1 cellular context compared by ENCODE assay signal in the genomic region with DNA sequence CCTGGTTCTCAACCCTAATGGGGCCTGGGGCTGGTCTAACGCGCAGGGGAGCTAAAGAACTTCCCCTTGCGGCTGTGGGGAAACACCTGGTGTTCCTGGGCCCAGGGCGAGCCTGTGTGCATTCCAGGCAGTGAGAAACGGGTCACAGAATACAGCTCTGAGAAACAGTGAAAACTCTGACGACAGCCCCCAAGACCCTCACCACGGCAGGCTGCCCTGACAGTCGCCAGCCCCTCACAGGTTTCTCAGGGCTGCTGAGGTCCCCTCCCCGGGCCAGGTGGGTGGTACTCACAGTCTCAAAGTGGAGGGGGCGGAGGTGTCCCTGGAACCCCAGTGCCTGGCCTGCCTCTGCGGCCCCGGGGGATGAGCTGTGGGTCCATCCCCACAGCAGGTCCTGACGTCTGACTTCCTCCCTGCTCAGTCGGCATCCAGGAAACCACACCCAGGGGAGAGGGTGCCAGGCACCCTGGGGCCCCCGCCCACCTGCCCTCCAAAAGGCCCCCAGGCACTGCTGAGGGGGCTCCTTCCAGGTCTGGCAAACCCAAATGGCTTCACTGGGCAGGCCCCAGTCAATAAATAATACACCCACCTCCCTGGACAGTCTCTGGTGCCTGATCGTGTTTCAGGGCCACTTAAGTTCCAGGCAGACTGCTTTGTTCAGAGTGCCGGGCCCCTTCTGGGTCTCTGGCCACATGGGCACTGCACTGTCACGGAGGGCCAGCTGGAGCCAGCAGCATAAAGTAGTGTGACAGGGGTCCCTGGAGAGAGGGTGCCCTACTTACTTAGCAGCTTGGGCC.
TF ChIP-seq lines count a peak whose summit lies in the region.

No MANE protein-coding gene starts in this region.

TF ChIP-seq in GM12878, 131 proteins besides CTCF, POLR2A, EP300 and RAD21 (continued from another document and continues in another):
- TF ChIP-seq, protein P1, sequence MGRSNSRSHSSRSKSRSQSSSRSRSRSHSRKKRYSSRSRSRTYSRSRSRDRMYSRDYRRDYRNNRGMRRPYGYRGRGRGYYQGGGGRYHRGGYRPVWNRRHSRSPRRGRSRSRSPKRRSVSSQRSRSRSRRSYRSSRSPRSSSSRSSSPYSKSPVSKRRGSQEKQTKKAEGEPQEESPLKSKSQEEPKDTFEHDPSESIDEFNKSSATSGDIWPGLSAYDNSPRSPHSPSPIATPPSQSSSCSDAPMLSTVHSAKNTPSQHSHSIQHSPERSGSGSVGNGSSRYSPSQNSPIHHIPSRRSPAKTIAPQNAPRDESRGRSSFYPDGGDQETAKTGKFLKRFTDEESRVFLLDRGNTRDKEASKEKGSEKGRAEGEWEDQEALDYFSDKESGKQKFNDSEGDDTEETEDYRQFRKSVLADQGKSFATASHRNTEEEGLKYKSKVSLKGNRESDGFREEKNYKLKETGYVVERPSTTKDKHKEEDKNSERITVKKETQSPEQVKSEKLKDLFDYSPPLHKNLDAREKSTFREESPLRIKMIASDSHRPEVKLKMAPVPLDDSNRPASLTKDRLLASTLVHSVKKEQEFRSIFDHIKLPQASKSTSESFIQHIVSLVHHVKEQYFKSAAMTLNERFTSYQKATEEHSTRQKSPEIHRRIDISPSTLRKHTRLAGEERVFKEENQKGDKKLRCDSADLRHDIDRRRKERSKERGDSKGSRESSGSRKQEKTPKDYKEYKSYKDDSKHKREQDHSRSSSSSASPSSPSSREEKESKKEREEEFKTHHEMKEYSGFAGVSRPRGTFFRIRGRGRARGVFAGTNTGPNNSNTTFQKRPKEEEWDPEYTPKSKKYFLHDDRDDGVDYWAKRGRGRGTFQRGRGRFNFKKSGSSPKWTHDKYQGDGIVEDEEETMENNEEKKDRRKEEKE (IDR thresholded peaks at IDR 0.05): no peak
- TF ChIP-seq PAX5 (IDR thresholded peaks at IDR 0.05; ENCODE audit: borderline replicate concordance, low read depth, low read length) (0 out of 2 replicates have a peak, but pooled peaks have one; percentile 16), MXI1 (IDR thresholded peaks at IDR 0.05; ENCODE audit: low read depth, low read length) (peak; percentile 9; the same call in 1 of the 2 replicates), EZH2 (IDR thresholded peaks at IDR 0.05; ENCODE audit: borderline replicate concordance, control insufficient read depth, low read depth, low read length) (no peak), YY1 (IDR thresholded peaks at IDR 0.05; ENCODE audit: low read depth, low read length) (peak; percentile 30; the same call in 1 of the 2 replicates), CHD4 (IDR thresholded peaks at IDR 0.05) (0 out of 2 replicates have a peak, but pooled peaks have one; percentile 17), ETV6 (conservative IDR thresholded peaks at IDR 0.05 in 1 of 2, IDR thresholded peaks at IDR 0.05 in 1 of 2; ENCODE audit: borderline replicate concordance in 1 of 2, low read depth in 1 of 2) (no peak), ATF7 (IDR thresholded peaks at IDR 0.05; ENCODE audit: low read depth) (peak; percentile 26; the same call in 1 of the 2 replicates), ZNF217 (IDR thresholded peaks at IDR 0.05) (0 out of 2 replicates have a peak, but pooled peaks have one; percentile 14), CHD2 (IDR thresholded peaks at IDR 0.05; ENCODE audit: borderline replicate concordance, low read depth, low read length) (no peak), SMAD5 (IDR thresholded peaks at IDR 0.05; ENCODE audit: low read depth) (0 out of 2 replicates have a peak, but pooled peaks have one; percentile 31), IKZF2 (IDR thresholded peaks at IDR 0.05) (peak; percentile 66 to 70), ZNF24 (IDR thresholded peaks at IDR 0.05) (no peak), EED (IDR thresholded peaks at IDR 0.05; ENCODE audit: low read depth) (peak; percentile 70), NRF1 (conservative IDR thresholded peaks at IDR 0.05; ENCODE audit: low read depth, low read length) (no peak), TCF3 (IDR thresholded peaks at IDR 0.05; ENCODE audit: borderline replicate concordance, insufficient read depth, low read depth, low read length) (peak; percentile 53), ZZZ3 (IDR thresholded peaks at IDR 0.05; ENCODE audit: control insufficient read depth, insufficient read length, low read depth) (no peak), DPF2 (IDR thresholded peaks at IDR 0.05) (peak; percentile 8), RBBP5 (conservative IDR thresholded peaks at IDR 0.05) (no peak), ZSCAN29 (IDR thresholded peaks at IDR 0.05) (no peak), GATAD2B (conservative IDR thresholded peaks at IDR 0.05; ENCODE audit: low read depth) (peak; percentile 85), SMC3 (IDR thresholded peaks at IDR 0.05; ENCODE audit: borderline replicate concordance, low read length) (no peak), MYB (IDR thresholded peaks at IDR 0.05; ENCODE audit: borderline replicate concordance, low read depth, low read length) (no peak), POU2F2 (IDR thresholded peaks at IDR 0.05; ENCODE audit: borderline replicate concordance, low read depth, low read length) (peak; percentile 7; the same call in 2 of the 3 replicates), MEF2B (IDR thresholded peaks at IDR 0.05; ENCODE audit: partially characterized antibody, poor library complexity, severe bottlenecking) (peak; percentile 75), CREM (IDR thresholded peaks at IDR 0.05; ENCODE audit: low read depth) (peak; percentile 13), FOXK2 (IDR thresholded peaks at IDR 0.05) (no peak), WRNIP1 (IDR thresholded peaks at IDR 0.05; ENCODE audit: borderline replicate concordance, low read depth, low read length) (no peak)
- TF ChIP-seq, protein P2, sequence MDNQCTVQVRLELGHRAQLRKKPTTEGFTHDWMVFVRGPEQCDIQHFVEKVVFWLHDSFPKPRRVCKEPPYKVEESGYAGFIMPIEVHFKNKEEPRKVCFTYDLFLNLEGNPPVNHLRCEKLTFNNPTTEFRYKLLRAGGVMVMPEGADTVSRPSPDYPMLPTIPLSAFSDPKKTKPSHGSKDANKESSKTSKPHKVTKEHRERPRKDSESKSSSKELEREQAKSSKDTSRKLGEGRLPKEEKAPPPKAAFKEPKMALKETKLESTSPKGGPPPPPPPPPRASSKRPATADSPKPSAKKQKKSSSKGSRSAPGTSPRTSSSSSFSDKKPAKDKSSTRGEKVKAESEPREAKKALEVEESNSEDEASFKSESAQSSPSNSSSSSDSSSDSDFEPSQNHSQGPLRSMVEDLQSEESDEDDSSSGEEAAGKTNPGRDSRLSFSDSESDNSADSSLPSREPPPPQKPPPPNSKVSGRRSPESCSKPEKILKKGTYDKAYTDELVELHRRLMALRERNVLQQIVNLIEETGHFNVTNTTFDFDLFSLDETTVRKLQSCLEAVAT (IDR thresholded peaks at IDR 0.05): peak; percentile 43; the same call in 1 of the 2 replicates
- TF ChIP-seq, protein P3, sequence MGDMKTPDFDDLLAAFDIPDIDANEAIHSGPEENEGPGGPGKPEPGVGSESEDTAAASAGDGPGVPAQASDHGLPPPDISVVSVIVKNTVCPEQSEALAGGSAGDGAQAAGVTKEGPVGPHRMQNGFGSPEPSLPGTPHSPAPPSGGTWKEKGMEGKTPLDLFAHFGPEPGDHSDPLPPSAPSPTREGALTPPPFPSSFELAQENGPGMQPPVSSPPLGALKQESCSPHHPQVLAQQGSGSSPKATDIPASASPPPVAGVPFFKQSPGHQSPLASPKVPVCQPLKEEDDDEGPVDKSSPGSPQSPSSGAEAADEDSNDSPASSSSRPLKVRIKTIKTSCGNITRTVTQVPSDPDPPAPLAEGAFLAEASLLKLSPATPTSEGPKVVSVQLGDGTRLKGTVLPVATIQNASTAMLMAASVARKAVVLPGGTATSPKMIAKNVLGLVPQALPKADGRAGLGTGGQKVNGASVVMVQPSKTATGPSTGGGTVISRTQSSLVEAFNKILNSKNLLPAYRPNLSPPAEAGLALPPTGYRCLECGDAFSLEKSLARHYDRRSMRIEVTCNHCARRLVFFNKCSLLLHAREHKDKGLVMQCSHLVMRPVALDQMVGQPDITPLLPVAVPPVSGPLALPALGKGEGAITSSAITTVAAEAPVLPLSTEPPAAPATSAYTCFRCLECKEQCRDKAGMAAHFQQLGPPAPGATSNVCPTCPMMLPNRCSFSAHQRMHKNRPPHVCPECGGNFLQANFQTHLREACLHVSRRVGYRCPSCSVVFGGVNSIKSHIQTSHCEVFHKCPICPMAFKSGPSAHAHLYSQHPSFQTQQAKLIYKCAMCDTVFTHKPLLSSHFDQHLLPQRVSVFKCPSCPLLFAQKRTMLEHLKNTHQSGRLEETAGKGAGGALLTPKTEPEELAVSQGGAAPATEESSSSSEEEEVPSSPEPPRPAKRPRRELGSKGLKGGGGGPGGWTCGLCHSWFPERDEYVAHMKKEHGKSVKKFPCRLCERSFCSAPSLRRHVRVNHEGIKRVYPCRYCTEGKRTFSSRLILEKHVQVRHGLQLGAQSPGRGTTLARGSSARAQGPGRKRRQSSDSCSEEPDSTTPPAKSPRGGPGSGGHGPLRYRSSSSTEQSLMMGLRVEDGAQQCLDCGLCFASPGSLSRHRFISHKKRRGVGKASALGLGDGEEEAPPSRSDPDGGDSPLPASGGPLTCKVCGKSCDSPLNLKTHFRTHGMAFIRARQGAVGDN (IDR thresholded peaks at IDR 0.05): peak; percentile 34; the same call in 1 of the 2 replicates
- TF ChIP-seq, protein P4, sequence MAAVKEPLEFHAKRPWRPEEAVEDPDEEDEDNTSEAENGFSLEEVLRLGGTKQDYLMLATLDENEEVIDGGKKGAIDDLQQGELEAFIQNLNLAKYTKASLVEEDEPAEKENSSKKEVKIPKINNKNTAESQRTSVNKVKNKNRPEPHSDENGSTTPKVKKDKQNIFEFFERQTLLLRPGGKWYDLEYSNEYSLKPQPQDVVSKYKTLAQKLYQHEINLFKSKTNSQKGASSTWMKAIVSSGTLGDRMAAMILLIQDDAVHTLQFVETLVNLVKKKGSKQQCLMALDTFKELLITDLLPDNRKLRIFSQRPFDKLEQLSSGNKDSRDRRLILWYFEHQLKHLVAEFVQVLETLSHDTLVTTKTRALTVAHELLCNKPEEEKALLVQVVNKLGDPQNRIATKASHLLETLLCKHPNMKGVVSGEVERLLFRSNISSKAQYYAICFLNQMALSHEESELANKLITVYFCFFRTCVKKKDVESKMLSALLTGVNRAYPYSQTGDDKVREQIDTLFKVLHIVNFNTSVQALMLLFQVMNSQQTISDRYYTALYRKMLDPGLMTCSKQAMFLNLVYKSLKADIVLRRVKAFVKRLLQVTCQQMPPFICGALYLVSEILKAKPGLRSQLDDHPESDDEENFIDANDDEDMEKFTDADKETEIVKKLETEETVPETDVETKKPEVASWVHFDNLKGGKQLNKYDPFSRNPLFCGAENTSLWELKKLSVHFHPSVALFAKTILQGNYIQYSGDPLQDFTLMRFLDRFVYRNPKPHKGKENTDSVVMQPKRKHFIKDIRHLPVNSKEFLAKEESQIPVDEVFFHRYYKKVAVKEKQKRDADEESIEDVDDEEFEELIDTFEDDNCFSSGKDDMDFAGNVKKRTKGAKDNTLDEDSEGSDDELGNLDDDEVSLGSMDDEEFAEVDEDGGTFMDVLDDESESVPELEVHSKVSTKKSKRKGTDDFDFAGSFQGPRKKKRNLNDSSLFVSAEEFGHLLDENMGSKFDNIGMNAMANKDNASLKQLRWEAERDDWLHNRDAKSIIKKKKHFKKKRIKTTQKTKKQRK (IDR thresholded peaks at IDR 0.05; ENCODE audit: low read depth, low read length): no peak
- TF ChIP-seq, protein P5, sequence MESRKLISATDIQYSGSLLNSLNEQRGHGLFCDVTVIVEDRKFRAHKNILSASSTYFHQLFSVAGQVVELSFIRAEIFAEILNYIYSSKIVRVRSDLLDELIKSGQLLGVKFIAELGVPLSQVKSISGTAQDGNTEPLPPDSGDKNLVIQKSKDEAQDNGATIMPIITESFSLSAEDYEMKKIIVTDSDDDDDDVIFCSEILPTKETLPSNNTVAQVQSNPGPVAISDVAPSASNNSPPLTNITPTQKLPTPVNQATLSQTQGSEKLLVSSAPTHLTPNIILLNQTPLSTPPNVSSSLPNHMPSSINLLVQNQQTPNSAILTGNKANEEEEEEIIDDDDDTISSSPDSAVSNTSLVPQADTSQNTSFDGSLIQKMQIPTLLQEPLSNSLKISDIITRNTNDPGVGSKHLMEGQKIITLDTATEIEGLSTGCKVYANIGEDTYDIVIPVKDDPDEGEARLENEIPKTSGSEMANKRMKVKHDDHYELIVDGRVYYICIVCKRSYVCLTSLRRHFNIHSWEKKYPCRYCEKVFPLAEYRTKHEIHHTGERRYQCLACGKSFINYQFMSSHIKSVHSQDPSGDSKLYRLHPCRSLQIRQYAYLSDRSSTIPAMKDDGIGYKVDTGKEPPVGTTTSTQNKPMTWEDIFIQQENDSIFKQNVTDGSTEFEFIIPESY (IDR thresholded peaks at IDR 0.05): no peak
- TF ChIP-seq, protein P6, sequence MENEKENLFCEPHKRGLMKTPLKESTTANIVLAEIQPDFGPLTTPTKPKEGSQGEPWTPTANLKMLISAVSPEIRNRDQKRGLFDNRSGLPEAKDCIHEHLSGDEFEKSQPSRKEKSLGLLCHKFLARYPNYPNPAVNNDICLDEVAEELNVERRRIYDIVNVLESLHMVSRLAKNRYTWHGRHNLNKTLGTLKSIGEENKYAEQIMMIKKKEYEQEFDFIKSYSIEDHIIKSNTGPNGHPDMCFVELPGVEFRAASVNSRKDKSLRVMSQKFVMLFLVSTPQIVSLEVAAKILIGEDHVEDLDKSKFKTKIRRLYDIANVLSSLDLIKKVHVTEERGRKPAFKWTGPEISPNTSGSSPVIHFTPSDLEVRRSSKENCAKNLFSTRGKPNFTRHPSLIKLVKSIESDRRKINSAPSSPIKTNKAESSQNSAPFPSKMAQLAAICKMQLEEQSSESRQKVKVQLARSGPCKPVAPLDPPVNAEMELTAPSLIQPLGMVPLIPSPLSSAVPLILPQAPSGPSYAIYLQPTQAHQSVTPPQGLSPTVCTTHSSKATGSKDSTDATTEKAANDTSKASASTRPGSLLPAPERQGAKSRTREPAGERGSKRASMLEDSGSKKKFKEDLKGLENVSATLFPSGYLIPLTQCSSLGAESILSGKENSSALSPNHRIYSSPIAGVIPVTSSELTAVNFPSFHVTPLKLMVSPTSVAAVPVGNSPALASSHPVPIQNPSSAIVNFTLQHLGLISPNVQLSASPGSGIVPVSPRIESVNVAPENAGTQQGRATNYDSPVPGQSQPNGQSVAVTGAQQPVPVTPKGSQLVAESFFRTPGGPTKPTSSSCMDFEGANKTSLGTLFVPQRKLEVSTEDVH (IDR thresholded peaks at IDR 0.05; ENCODE audit: low read depth, partially characterized antibody): no peak
- TF ChIP-seq, protein P7, sequence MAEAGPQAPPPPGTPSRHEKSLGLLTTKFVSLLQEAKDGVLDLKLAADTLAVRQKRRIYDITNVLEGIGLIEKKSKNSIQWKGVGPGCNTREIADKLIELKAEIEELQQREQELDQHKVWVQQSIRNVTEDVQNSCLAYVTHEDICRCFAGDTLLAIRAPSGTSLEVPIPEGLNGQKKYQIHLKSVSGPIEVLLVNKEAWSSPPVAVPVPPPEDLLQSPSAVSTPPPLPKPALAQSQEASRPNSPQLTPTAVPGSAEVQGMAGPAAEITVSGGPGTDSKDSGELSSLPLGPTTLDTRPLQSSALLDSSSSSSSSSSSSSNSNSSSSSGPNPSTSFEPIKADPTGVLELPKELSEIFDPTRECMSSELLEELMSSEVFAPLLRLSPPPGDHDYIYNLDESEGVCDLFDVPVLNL (IDR thresholded peaks at IDR 0.05; ENCODE audit: low read depth, low read length): no peak
